In the genomic region with DNA sequence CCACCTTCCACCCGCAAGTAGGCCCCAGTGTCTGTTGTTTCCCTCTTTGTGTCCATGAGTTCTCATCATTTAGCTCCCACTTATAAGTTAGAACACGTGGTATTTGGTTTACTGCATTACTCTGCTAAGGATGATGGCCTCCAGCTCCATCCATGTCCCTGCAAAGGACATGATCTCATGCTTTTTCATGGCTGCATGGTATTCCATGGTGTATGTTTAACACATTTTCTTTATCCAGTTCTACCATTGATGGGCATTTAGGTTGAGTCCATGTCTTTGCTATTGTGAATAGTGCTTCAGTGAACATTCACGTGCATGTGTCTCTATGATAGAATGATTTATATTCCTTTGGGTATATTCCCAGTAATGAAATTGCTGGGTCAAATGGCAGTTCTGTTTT, we compare ENCODE assay signal across 2 cellular contexts.
DNase-seq lines count a peak whose midpoint lies in the region; ATAC-seq, FAIRE-seq and TF ChIP-seq lines count a peak whose summit lies in the region.
"Not testable (repeated sequence)": the region's sequence is repeated elsewhere in the genome, so short reads cannot be mapped to it uniquely, and the experiment has no call there.

No MANE protein-coding gene starts in this region.

- H3K27ac ChIP-seq in HEK293 (ENCODE audit: extremely low read depth, low read depth, low read length); K562 (ENCODE audit: extremely low read depth, low read depth, low read length): not testable (repeated sequence)

- not testable (repeated sequence) for TF ChIP-seq EP300 in K562 (IDR thresholded peaks at IDR 0.05; ENCODE audit: low read length)

- ATAC-seq in K562 = not testable (repeated sequence)

- not testable (repeated sequence) for BruUV-seq in K562 (replicated peaks; lab: Mats Ljungman, UMichigan)

- H3K9me1 ChIP-seq in K562 (ENCODE audit: control insufficient read depth, insufficient read depth, low read length) = not testable (repeated sequence)

- not testable (repeated sequence) for DNase-seq in K562 (ENCODE audit: extremely low read depth in 1 of 4, low spot score in 3 of 4)

- not testable (repeated sequence) for TF ChIP-seq RAD21 in K562 (CRISPR knock-in tag; conservative IDR thresholded peaks at IDR 0.05 in 1 of 2, IDR thresholded peaks at IDR 0.05 in 1 of 2)

- in situ Hi-C loops in K562 (cut with MboI) = not testable (repeated sequence)

- not testable (repeated sequence) for FAIRE-seq in K562 (lab: Jason Lieb, UNC)

- 3% methylated on average over 3 of the region's 3 CpGs for whole genome bisulfite sequencing in K562 (ENCODE audit: insufficient coverage, low coverage, missing lambda C conversion rate)

- not testable (repeated sequence) for H2AFZ ChIP-seq in K562 (ENCODE audit: low read depth, low read length)

- H3K4me3 ChIP-seq in HEK293 (ENCODE audit: low read depth, low read length); K562: not testable (repeated sequence)

- TF ChIP-seq POLR2A in K562 (conservative IDR thresholded peaks at IDR 0.05) = not testable (repeated sequence)

- intact Hi-C loops in K562 (cut with micrococcal nuclease) = not testable (repeated sequence)

- CTCF ChIA-PET in HEK293 (lab: Yijun Ruan, JAX) = interaction anchor here (0.7 kb wide), 1 partner anchor 61 kb away, joined by 3 read pairs; no protein-coding TSS in a partner anchor
- CTCF ChIA-PET in K562 (lab: Yijun Ruan, JAX; ENCODE audit: low intra/inter-chr PET ratio) = not testable (repeated sequence)

- TF ChIP-seq CTCF in HEK293 (tag by site-specific recombination; IDR thresholded peaks at IDR 0.05); K562 (IDR thresholded peaks at IDR 0.05 in 2 of 3, conservative IDR thresholded peaks at IDR 0.05 in 1 of 3; ENCODE audit: insufficient read depth in 2 of 3, low read depth in 1 of 3, low read length in 3 of 3): not testable (repeated sequence)

- not testable (repeated sequence) for H3K27me3 ChIP-seq in K562 (ENCODE audit: control insufficient read depth in 2 of 2, insufficient read depth in 2 of 2, low read length in 2 of 2)

- H3K79me2 ChIP-seq in K562 (ENCODE audit: control insufficient read depth, insufficient read depth, low read length) = not testable (repeated sequence)

- not testable (repeated sequence) for H4K20me1 ChIP-seq in K562 (replicated peaks; ENCODE audit: control insufficient read depth, insufficient read depth, low read length)

- POLR2A ChIA-PET in HEK293 (lab: Yijun Ruan, JAX) = not testable (repeated sequence)
- POLR2A ChIA-PET in K562 (lab: Yijun Ruan, JAX) = interaction anchor here (0.6 kb wide), 1 partner anchor 133 kb away, joined by 3 read pairs; no protein-coding TSS in a partner anchor

- H3K9me3 ChIP-seq in HEK293 (ENCODE audit: control insufficient read depth, insufficient read depth, low read depth, low read length); K562 (replicated peaks; ENCODE audit: control insufficient read depth, insufficient read depth, low read depth, low read length): not testable (repeated sequence)

- not testable (repeated sequence) for H3K4me1 ChIP-seq in HEK293 (ENCODE audit: control insufficient read depth, insufficient read depth, low read length); K562 (replicated peaks in 1 of 2; ENCODE audit: control insufficient read depth in 2 of 2, insufficient read depth in 2 of 2, low read length in 2 of 2)

- H3K9ac ChIP-seq in K562 (ENCODE audit: insufficient read depth in 1 of 2, low read depth in 2 of 2, low read length in 2 of 2) = not testable (repeated sequence)

- not testable (repeated sequence) for H3K36me3 ChIP-seq in HEK293 (ENCODE audit: control insufficient read depth in 2 of 2, insufficient read depth in 1 of 2, low read length in 2 of 2); K562 (ENCODE audit: control insufficient read depth, insufficient read depth, low read length)

- not testable (repeated sequence) for H3K4me2 ChIP-seq in K562 (ENCODE audit: insufficient read depth, low read length)

TF ChIP-seq in HEK293, 187 proteins besides CTCF, POLR2A, EP300 and RAD21:
- TF ChIP-seq ZNF146 (tag by site-specific recombination; IDR thresholded peaks at IDR 0.05) = peak; percentile 92
- TF ChIP-seq ZNF580 (tag by site-specific recombination; IDR thresholded peaks at IDR 0.05) = 0 out of 2 replicates have a peak, but pooled peaks have one; percentile 63

TF ChIP-seq in K562, 482 proteins besides CTCF, POLR2A, EP300 and RAD21:
- TF ChIP-seq RBM25 (IDR thresholded peaks at IDR 0.05; ENCODE audit: low read depth, low read length, severe bottlenecking) (peak; percentile 14), ZNF146 (CRISPR knock-in tag; IDR thresholded peaks at IDR 0.05; ENCODE audit: unreplicated experiment) (peak; percentile 69)
TF ChIP-seq in K562: peak in this region for 2; not testable (repeated sequence) for 480.
